1 cellular context compared by ENCODE assay signal in the genomic region with DNA sequence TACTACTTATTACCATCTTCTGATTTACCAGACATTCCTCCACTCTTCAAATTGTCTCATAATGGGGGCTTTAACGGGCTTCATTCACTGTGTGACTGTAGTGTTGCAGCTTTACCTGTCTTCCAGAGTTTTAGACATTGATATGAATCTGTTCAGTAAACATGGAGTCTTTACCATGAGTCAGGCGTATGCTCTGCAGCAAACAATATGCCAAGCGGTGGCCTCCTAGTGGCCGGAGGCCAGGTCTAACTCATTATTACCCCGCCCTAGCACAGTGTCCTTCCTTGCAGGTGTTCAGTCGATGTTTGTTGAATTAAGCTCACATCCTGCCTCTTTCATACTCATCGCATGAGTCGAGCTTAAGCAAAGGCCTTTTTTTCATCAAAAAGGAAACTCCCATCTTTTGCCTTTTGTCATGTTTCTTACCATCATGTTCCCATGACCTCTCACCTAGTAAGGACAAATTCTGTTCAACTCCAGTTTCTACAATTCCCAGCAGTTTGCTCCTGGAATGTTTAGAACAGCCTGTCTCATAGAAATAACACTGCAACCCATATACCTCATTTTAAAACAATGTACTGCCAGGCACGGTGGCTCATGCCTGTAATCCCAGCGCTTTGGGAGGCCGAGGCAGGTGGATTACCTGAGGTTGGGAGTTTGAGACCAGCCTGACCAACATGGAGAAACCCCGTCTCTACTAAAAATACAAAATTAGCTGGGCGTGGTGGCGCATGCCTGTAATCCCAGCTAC.
A peak's percentile ranks its signal among the peaks of the same experiment; 100 is the strongest.
TF ChIP-seq lines count a peak whose summit lies in the region.

No MANE protein-coding gene starts in this region.

TF ChIP-seq in A549, 52 proteins besides CTCF, POLR2A, EP300 and RAD21 (continued from another document):
- TF ChIP-seq HOXB13 (CRISPR knock-in tag; IDR thresholded peaks at IDR 0.05; ENCODE audit: low read depth) (peak; percentile 100), EHF (CRISPR knock-in tag; IDR thresholded peaks at IDR 0.05) (peak; percentile 99), NPAS2 (CRISPR knock-in tag; IDR thresholded peaks at IDR 0.05; ENCODE audit: borderline replicate concordance) (peak; percentile 80), RFX5 (IDR thresholded peaks at IDR 0.05) (peak; percentile 40; the same call in 1 of the 2 replicates), FOXS1 (CRISPR knock-in tag; IDR thresholded peaks at IDR 0.05) (peak; percentile 99), CHD4 (IDR thresholded peaks at IDR 0.05; ENCODE audit: borderline replicate concordance) (0 out of 2 replicates have a peak, but pooled peaks have one; percentile 68), RCOR1 (IDR thresholded peaks at IDR 0.05; ENCODE audit: low read depth, low read length) (no peak), CBX2 (IDR thresholded peaks at IDR 0.05; ENCODE audit: borderline replicate concordance, low read depth) (no peak), SREBF2 (IDR thresholded peaks at IDR 0.05) (no peak), TFCP2L1 (CRISPR knock-in tag; IDR thresholded peaks at IDR 0.05) (peak; percentile 98), CBX8 (IDR thresholded peaks at IDR 0.05) (no peak), ZC3H11A (IDR thresholded peaks at IDR 0.05) (no peak), NR3C1 (IDR thresholded peaks at IDR 0.05) (no peak), FOSB (CRISPR knock-in tag; IDR thresholded peaks at IDR 0.05) (peak; percentile 89), MAZ (IDR thresholded peaks at IDR 0.05; ENCODE audit: borderline replicate concordance, low read depth, low read length) (no peak), RNF2 (IDR thresholded peaks at IDR 0.05; ENCODE audit: borderline replicate concordance, low read depth) (no peak), MAFK (IDR thresholded peaks at IDR 0.05; ENCODE audit: partially characterized antibody) (peak; percentile 83), NFE2L2 (conservative IDR thresholded peaks at IDR 0.05; ENCODE audit: low read length) (peak; percentile 44), MYC (IDR thresholded peaks at IDR 0.05; ENCODE audit: borderline replicate concordance, low read length) (peak; percentile 91), CHD2 (IDR thresholded peaks at IDR 0.05; ENCODE audit: low read length, partially characterized antibody) (no peak), HEYL (CRISPR knock-in tag; IDR thresholded peaks at IDR 0.05) (peak; percentile 96), CEBPB (IDR thresholded peaks at IDR 0.05) (peak; percentile 11 to 81; a peak in 3 of 4 replicates), RARB (CRISPR knock-in tag; IDR thresholded peaks at IDR 0.05) (peak; percentile 75), GATA3 (IDR thresholded peaks at IDR 0.05; ENCODE audit: borderline replicate concordance) (peak; percentile 98; the same call in 1 of the 2 replicates), PHF8 (IDR thresholded peaks at IDR 0.05; ENCODE audit: borderline replicate concordance, low read depth) (no peak), HOXB5 (CRISPR knock-in tag; IDR thresholded peaks at IDR 0.05) (peak; percentile 97), ZSCAN20 (CRISPR knock-in tag; IDR thresholded peaks at IDR 0.05) (peak; percentile 98), BHLHE40 (IDR thresholded peaks at IDR 0.05; ENCODE audit: low read depth, low read length) (no peak), JUNB (IDR thresholded peaks at IDR 0.05) (peak; percentile 92), HOXA7 (CRISPR knock-in tag; IDR thresholded peaks at IDR 0.05) (peak; percentile 96), TP53 (CRISPR knock-in tag; IDR thresholded peaks at IDR 0.05) (peak; percentile 50), KDM1A (IDR thresholded peaks at IDR 0.05; ENCODE audit: low read depth) (no peak), EHMT2 (IDR thresholded peaks at IDR 0.05; ENCODE audit: low read depth) (no peak)
- TF ChIP-seq, protein P1, sequence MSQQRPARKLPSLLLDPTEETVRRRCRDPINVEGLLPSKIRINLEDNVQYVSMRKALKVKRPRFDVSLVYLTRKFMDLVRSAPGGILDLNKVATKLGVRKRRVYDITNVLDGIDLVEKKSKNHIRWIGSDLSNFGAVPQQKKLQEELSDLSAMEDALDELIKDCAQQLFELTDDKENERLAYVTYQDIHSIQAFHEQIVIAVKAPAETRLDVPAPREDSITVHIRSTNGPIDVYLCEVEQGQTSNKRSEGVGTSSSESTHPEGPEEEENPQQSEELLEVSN (IDR thresholded peaks at IDR 0.05; ENCODE audit: borderline replicate concordance, low read depth), result peak; percentile 72
- TF ChIP-seq, protein P2, sequence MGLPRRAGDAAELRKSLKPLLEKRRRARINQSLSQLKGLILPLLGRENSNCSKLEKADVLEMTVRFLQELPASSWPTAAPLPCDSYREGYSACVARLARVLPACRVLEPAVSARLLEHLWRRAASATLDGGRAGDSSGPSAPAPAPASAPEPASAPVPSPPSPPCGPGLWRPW (IDR thresholded peaks at IDR 0.05), result 0 out of 2 replicates have a peak, but pooled peaks have one; percentile 11
- TF ChIP-seq, protein P3, sequence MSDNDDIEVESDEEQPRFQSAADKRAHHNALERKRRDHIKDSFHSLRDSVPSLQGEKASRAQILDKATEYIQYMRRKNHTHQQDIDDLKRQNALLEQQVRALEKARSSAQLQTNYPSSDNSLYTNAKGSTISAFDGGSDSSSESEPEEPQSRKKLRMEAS (IDR thresholded peaks at IDR 0.05), result peak; percentile 97
- TF ChIP-seq, protein P4, sequence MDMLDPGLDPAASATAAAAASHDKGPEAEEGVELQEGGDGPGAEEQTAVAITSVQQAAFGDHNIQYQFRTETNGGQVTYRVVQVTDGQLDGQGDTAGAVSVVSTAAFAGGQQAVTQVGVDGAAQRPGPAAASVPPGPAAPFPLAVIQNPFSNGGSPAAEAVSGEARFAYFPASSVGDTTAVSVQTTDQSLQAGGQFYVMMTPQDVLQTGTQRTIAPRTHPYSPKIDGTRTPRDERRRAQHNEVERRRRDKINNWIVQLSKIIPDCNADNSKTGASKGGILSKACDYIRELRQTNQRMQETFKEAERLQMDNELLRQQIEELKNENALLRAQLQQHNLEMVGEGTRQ (IDR thresholded peaks at IDR 0.05), result no peak
- TF ChIP-seq, protein P5, sequence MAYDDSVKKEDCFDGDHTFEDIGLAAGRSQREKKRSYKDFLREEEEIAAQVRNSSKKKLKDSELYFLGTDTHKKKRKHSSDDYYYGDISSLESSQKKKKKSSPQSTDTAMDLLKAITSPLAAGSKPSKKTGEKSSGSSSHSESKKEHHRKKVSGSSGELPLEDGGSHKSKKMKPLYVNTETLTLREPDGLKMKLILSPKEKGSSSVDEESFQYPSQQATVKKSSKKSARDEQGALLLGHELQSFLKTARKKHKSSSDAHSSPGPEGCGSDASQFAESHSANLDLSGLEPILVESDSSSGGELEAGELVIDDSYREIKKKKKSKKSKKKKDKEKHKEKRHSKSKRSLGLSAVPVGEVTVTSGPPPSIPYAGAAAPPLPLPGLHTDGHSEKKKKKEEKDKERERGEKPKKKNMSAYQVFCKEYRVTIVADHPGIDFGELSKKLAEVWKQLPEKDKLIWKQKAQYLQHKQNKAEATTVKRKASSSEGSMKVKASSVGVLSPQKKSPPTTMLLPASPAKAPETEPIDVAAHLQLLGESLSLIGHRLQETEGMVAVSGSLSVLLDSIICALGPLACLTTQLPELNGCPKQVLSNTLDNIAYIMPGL (CRISPR knock-in tag; IDR thresholded peaks at IDR 0.05; ENCODE audit: borderline replicate concordance), result peak; percentile 76; the same call in 1 of the 2 replicates
- TF ChIP-seq, protein P6, sequence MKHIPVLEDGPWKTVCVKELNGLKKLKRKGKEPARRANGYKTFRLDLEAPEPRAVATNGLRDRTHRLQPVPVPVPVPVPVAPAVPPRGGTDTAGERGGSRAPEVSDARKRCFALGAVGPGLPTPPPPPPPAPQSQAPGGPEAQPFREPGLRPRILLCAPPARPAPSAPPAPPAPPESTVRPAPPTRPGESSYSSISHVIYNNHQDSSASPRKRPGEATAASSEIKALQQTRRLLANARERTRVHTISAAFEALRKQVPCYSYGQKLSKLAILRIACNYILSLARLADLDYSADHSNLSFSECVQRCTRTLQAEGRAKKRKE (CRISPR knock-in tag; IDR thresholded peaks at IDR 0.05; ENCODE audit: low read depth), result peak; percentile 99
